ENCODE assay signal across 1 cellular context in the genomic region with DNA sequence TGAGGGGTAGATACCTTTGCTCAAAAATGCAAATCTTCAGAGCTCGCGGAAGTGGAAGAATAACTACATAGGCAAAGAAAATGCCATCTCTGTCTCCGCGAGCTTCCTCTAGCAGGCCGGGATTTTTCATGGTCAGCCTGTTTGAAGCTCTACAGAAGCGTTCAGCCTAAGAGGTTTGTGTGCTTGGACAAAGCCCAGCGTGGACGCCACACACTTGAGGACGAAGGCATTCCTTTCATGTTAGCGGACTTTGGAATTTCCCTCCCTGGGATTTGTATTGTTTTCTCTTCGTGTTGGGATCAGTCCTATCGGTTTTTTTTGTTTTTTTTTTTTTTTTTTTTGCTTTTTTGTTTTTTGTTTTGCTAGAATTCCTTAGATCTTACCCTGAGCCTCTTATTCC.
TF ChIP-seq lines count a peak whose summit lies in the region.

No MANE protein-coding gene starts in this region.

TF ChIP-seq in H1, 55 proteins besides CTCF, POLR2A, EP300 and RAD21:
- TF ChIP-seq NANOG (IDR thresholded peaks at IDR 0.05; ENCODE audit: insufficient read depth, low read depth, low read length, poor library complexity, severe bottlenecking) (peak; percentile 4), FOSL1 (IDR thresholded peaks at IDR 0.05; ENCODE audit: insufficient read depth, low read depth, low read length) (no peak), ATF2 (IDR thresholded peaks at IDR 0.05; ENCODE audit: low read length) (no peak), JUND (IDR thresholded peaks at IDR 0.05; ENCODE audit: low read length) (no peak), PHF8 (conservative IDR thresholded peaks at IDR 0.05; ENCODE audit: low read depth, low read length) (no peak), CHD2 (IDR thresholded peaks at IDR 0.05; ENCODE audit: low read length) (no peak), TEAD4 (IDR thresholded peaks at IDR 0.05; ENCODE audit: low read depth, low read length) (peak; percentile 56; the same call in 1 of the 2 replicates), HDAC6 (IDR thresholded peaks at IDR 0.05; ENCODE audit: low read depth, low read length) (no peak), SIN3A (conservative IDR thresholded peaks at IDR 0.05 in 1 of 2, IDR thresholded peaks at IDR 0.05 in 1 of 2; ENCODE audit: low read depth in 1 of 2, low read length in 2 of 2) (no peak), ATF3 (IDR thresholded peaks at IDR 0.05; ENCODE audit: insufficient read depth, low read depth, low read length) (no peak), MAX (IDR thresholded peaks at IDR 0.05) (peak; percentile 66)
- TF ChIP-seq, protein P1, sequence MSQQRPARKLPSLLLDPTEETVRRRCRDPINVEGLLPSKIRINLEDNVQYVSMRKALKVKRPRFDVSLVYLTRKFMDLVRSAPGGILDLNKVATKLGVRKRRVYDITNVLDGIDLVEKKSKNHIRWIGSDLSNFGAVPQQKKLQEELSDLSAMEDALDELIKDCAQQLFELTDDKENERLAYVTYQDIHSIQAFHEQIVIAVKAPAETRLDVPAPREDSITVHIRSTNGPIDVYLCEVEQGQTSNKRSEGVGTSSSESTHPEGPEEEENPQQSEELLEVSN (IDR thresholded peaks at IDR 0.05): peak; percentile 77
TF ChIP-seq in H1: peak in this region for 4.
